11 cellular contexts compared by ENCODE assay signal in genomic region chr2:219572237-219573001, GRCh38. TPM values are rescaled to one million over a fixed set of nuclear protein-coding genes. Genes with fewer than 3 reads are reported as not detected.
DNase-seq lines count a peak whose midpoint lies in the region; ATAC-seq and TF ChIP-seq lines count a peak whose summit lies in the region.
"Had no signal": no experiment of that assay in that cellular context is flagged by ENCODE, and none has a peak within 500 bp of the region (broad histone marks: within the 10 kb centered on the region; RNA-seq: fewer than 3 reads in every experiment).

TSS of gene INHA (plus strand) at chr2:219572310. CDS start at chr2:219572375, 65 bp downstream.

- no peak within 1 kb of the TSS for H3K27ac Mint-ChIP-seq in activated CD8-positive, alpha-beta T cell treated with anti-CD3 and anti-CD28 coated beads for 36 hours
- H3K27ac Mint-ChIP-seq in activated CD8-positive, alpha-beta T cell treated with anti-CD3 and anti-CD28 coated beads, Interleukin-2, amount 10 ng/mL, durations not matched to agents 7 days and 5 days: no peak within 1 kb of the TSS
- peak within 1 kb of the TSS; percentile 77 for H3K27ac Mint-ChIP-seq in mesothelial cell of epicardium

- CTCF ChIA-PET in activated CD8-positive, alpha-beta T cell treated with anti-CD3 and anti-CD28 coated beads for 36 hours (lab: Charles Lee): interaction anchor here (1.1 to 3.1 kb wide), 2 partner anchors 12 to 43 kb away, joined by 3 to 22 read pairs; no protein-coding TSS in a partner anchor
- CTCF ChIA-PET in activated CD8-positive, alpha-beta T cell treated with anti-CD3 and anti-CD28 coated beads, Interleukin-2, amount 10 ng/mL, durations not matched to agents 7 days and 5 days (lab: Charles Lee): no interaction called here

- H3K27me3 ChIP-seq in tibial nerve: peaks cover 0 to 19% of the 10 kb centered on the region in 2 donors

- no peak for DNase-seq in activated CD8-positive, alpha-beta T cell treated with anti-CD3 and anti-CD28 coated beads for 36 hours
- DNase-seq in activated CD8-positive, alpha-beta T cell treated with anti-CD3 and anti-CD28 coated beads, Interleukin-2, amount 10 ng/mL, durations not matched to agents 7 days and 5 days: no peak
- DNase-seq in coronary artery (ENCODE audit: low spot score) (no peak), mesothelial cell of epicardium (ENCODE audit: low spot score in 2 of 2, unreplicated experiment in 2 of 2) (no peak), tibial nerve (ENCODE audit: low spot score in 2 of 2) (no peak), inferior parietal cortex (ENCODE audit: extremely low spot score) (no peak)
- DNase-seq in activated CD8-positive, alpha-beta memory T cell treated with anti-CD3 and anti-CD28 coated beads for 24 hours: no peak
- DNase-seq: ACHN; activated effector memory CD4-positive, alpha-beta T cell treated with anti-CD3 and anti-CD28 coated beads, Interleukin-2, amount 50 U/mL, for 16 hours had no signal

- TF ChIP-seq CTCF in activated CD8-positive, alpha-beta T cell treated with anti-CD3 and anti-CD28 coated beads for 36 hours (IDR thresholded peaks at IDR 0.05): no peak
- TF ChIP-seq CTCF in coronary artery (IDR thresholded peaks at IDR 0.05) (no peak), mesothelial cell of epicardium (IDR thresholded peaks at IDR 0.05; ENCODE audit: unreplicated experiment) (no peak), tibial nerve (IDR thresholded peaks at IDR 0.05) (no peak)

- 92 to 93% methylated on average over 12 to 13 of the region's 13 CpGs for WGBS in tibial nerve, 2 donors

- H3K27me3 Mint-ChIP-seq in activated CD8-positive, alpha-beta T cell treated with anti-CD3 and anti-CD28 coated beads for 36 hours: peaks cover 40% of the 10 kb centered on the region
- peaks cover 42% of the 10 kb centered on the region for H3K27me3 Mint-ChIP-seq in activated CD8-positive, alpha-beta T cell treated with anti-CD3 and anti-CD28 coated beads, Interleukin-2, amount 10 ng/mL, durations not matched to agents 7 days and 5 days (ENCODE audit: low read depth)
- no peaks in the 10 kb centered on the region for H3K27me3 Mint-ChIP-seq in mesothelial cell of epicardium (ENCODE audit: low read depth)

- POLR2A ChIA-PET in activated CD8-positive, alpha-beta T cell treated with anti-CD3 and anti-CD28 coated beads for 36 hours (lab: Charles Lee): no interaction called here
- POLR2A ChIA-PET in activated CD8-positive, alpha-beta T cell treated with anti-CD3 and anti-CD28 coated beads, Interleukin-2, amount 10 ng/mL, durations not matched to agents 7 days and 5 days (lab: Charles Lee): no interaction called here

- H3K4me1 Mint-ChIP-seq in activated CD8-positive, alpha-beta T cell treated with anti-CD3 and anti-CD28 coated beads for 36 hours (ENCODE audit: low read depth): no peaks in the 10 kb centered on the region
- H3K4me1 Mint-ChIP-seq in activated CD8-positive, alpha-beta T cell treated with anti-CD3 and anti-CD28 coated beads, Interleukin-2, amount 10 ng/mL, durations not matched to agents 7 days and 5 days (ENCODE audit: low read depth): no peaks in the 10 kb centered on the region
- H3K4me1 Mint-ChIP-seq in mesothelial cell of epicardium: peaks cover 41% of the 10 kb centered on the region

- intact Hi-C loops in activated CD8-positive, alpha-beta T cell treated with anti-CD3 and anti-CD28 coated beads for 36 hours (cut with micrococcal nuclease): no loop called here

- peaks cover 0 to 9% (median 0%) of the 10 kb centered on the region in 3 donors for H3K36me3 ChIP-seq in tibial nerve

- peak within 1 kb of the TSS; percentile 11 for H3K4me3 Mint-ChIP-seq in activated CD8-positive, alpha-beta T cell treated with anti-CD3 and anti-CD28 coated beads for 36 hours
- no peak within 1 kb of the TSS for H3K4me3 Mint-ChIP-seq in activated CD8-positive, alpha-beta T cell treated with anti-CD3 and anti-CD28 coated beads, Interleukin-2, amount 10 ng/mL, durations not matched to agents 7 days and 5 days
- peak within 1 kb of the TSS; percentile 60 for H3K4me3 Mint-ChIP-seq in mesothelial cell of epicardium

- peaks cover 0 to 24% (median 3%) of the 10 kb centered on the region in 4 donors for H3K4me1 ChIP-seq in tibial nerve

- TF ChIP-seq POLR2A in tibial nerve (IDR thresholded peaks at IDR 0.05): no peak

- TF ChIP-seq EP300 in tibial nerve (IDR thresholded peaks at IDR 0.05): no peak

- H3K36me3 Mint-ChIP-seq in activated CD8-positive, alpha-beta T cell treated with anti-CD3 and anti-CD28 coated beads for 36 hours (ENCODE audit: low read depth): no peaks in the 10 kb centered on the region
- no peaks in the 10 kb centered on the region for H3K36me3 Mint-ChIP-seq in activated CD8-positive, alpha-beta T cell treated with anti-CD3 and anti-CD28 coated beads, Interleukin-2, amount 10 ng/mL, durations not matched to agents 7 days and 5 days (ENCODE audit: low read depth)
- peaks cover 4% of the 10 kb centered on the region for H3K36me3 Mint-ChIP-seq in mesothelial cell of epicardium

- H3K27ac ChIP-seq in coronary artery (peak within 1 kb of the TSS; percentile 88 to 93), tibial nerve (peak within 1 kb of the TSS; percentile 73 to 92 (median 82))

- no peaks in the 10 kb centered on the region for H3K9me3 Mint-ChIP-seq in activated CD8-positive, alpha-beta T cell treated with anti-CD3 and anti-CD28 coated beads for 36 hours
- H3K9me3 Mint-ChIP-seq in activated CD8-positive, alpha-beta T cell treated with anti-CD3 and anti-CD28 coated beads, Interleukin-2, amount 10 ng/mL, durations not matched to agents 7 days and 5 days (ENCODE audit: insufficient read depth): no peaks in the 10 kb centered on the region
- no peaks in the 10 kb centered on the region for H3K9me3 Mint-ChIP-seq in mesothelial cell of epicardium

- H3K4me3 ChIP-seq in coronary artery (peak within 1 kb of the TSS; percentile 91), tibial nerve (peak within 1 kb of the TSS; percentile 59 to 94 (median 68))

- no peak for ATAC-seq in activated CD8-positive, alpha-beta T cell treated with anti-CD3 and anti-CD28 coated beads for 36 hours
- ATAC-seq in activated CD8-positive, alpha-beta T cell treated with anti-CD3 and anti-CD28 coated beads, Interleukin-2, amount 10 ng/mL, durations not matched to agents 7 days and 5 days: no peak
- ATAC-seq in GM21381 (IDR thresholded peaks at IDR 0.05; ENCODE audit: unreplicated experiment): no peak

- H3K9me3 ChIP-seq in tibial nerve: no peaks in the 10 kb centered on the region

RNA-seq across cellular contexts. Expression of gene INHA, which starts in this region (rescaled TPM):
- not detected for total RNA-seq in activated CD8-positive, alpha-beta T cell treated with anti-CD3 and anti-CD28 coated beads for 36 hours
- not detected for total RNA-seq in activated CD8-positive, alpha-beta T cell treated with anti-CD3 and anti-CD28 coated beads, Interleukin-2, amount 10 ng/mL, durations not matched to agents 7 days and 5 days
- total RNA-seq in mesothelial cell of epicardium (3.0 to 3.7 TPM (median 3.6 TPM) in 3 replicates), tibial nerve (1 to 10 TPM in 2 of 4 donors, not detected in 2; 1.1 to 1.4 TPM)
- total RNA-seq: OCI-LY7 had no signal
